8 cellular contexts compared by ENCODE assay signal in the genomic region with DNA sequence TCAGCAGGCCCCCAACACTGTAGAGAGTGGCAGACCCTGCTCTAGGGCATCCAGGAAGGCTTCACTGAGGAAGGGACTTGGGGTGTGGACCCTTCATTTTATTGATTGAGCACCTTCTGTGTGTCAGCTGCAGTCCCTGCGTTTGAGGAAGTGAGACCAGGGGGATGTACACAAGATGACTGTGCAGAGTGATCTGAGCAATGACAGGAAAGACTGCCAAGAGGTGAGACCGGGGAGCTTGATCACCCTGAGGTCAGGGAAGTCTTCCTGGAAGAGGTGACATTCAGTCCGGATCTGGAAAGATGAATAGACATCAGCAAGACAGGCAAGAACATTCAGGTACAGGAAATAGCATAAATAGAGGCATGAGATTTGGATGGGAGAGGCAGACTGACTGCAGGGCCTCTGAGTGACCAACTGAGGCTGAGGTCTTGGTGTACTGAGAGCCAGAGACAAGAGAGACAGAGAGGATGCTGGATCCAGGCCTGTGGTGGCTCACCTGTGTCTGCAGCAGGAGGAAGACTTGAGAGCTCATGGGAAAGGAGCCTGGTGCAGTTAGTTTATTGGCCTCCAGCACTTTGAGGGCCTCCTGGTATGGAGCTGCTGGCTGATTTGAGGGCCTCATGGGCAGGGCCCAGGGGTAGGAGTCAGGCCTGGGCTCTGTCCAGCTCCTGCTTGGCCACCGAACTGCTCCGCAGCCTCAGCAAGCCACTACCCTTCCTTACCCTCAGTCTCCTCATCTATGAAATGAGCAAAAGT. TPM values are rescaled to one million over a fixed set of nuclear protein-coding genes. Genes with fewer than 3 reads are reported as not detected.
DNase-seq lines count a peak whose midpoint lies in the region; ATAC-seq and TF ChIP-seq lines count a peak whose summit lies in the region.

No MANE protein-coding gene starts in this region.

- no peak overlapping the region for H3K27ac ChIP-seq in hepatocyte
- H3K27ac ChIP-seq in caudate nucleus (ENCODE audit: low read depth, low read length) = no peak overlapping the region

- H3K36me3 ChIP-seq in hepatocyte (replicated peaks; ENCODE audit: insufficient read depth, low read depth) = no peaks in the 10 kb centered on the region

- no peaks in the 10 kb centered on the region for H3K36me3 Mint-ChIP-seq in activated naive CD8-positive, alpha-beta T cell treated with anti-CD3 and anti-CD28 coated beads for 36 hours

- 88% methylated on average over 5 of the region's 5 CpGs for WGBS in hepatocyte (ENCODE audit: low lambda C conversion rate, missing lambda C conversion rate)

- no peak overlapping the region for H3K27ac Mint-ChIP-seq in activated naive CD8-positive, alpha-beta T cell treated with anti-CD3 and anti-CD28 coated beads for 36 hours

- DNase-seq in GF-D8 (lab: John Stamatoyannopoulos, UW) (peak; percentile 35), hepatocyte (ENCODE audit: low spot score) (no peak), cerebellar nuclear complex (lab: John Stamatoyannopoulos, UW) (no peak), caudate nucleus (lab: John Stamatoyannopoulos, UW) (no peak), SHP77 (lab: John Stamatoyannopoulos, UW) (no peak)
- peak; percentile 15 for DNase-seq in activated naive CD8-positive, alpha-beta T cell treated with anti-CD3 and anti-CD28 coated beads for 36 hours

- ATAC-seq in GM19463 (IDR thresholded peaks at IDR 0.05; ENCODE audit: unreplicated experiment) (peak; percentile 85), HG03432 (IDR thresholded peaks at IDR 0.05; ENCODE audit: unreplicated experiment) (peak; percentile 83)

- H3K27me3 ChIP-seq in hepatocyte = no peaks in the 10 kb centered on the region

- no peaks in the 10 kb centered on the region for H4K20me1 ChIP-seq in hepatocyte (ENCODE audit: insufficient read depth, poor library complexity, severe bottlenecking)

- TF ChIP-seq CTCF in hepatocyte (IDR thresholded peaks at IDR 0.05; ENCODE audit: poor library complexity) = no peak

- H3K9me2 ChIP-seq in hepatocyte (replicated peaks; ENCODE audit: insufficient read depth) = no peaks in the 10 kb centered on the region

- no peak overlapping the region for H2AFZ ChIP-seq in hepatocyte

- no peak overlapping the region for H3K4me2 ChIP-seq in hepatocyte

- H3K4me3 Mint-ChIP-seq in activated naive CD8-positive, alpha-beta T cell treated with anti-CD3 and anti-CD28 coated beads for 36 hours = no peak overlapping the region

- no peak overlapping the region for H3K4me3 ChIP-seq in hepatocyte

- peaks cover 14% of the 10 kb centered on the region for H3K27me3 Mint-ChIP-seq in activated naive CD8-positive, alpha-beta T cell treated with anti-CD3 and anti-CD28 coated beads for 36 hours

- no peaks in the 10 kb centered on the region for H3K9me3 ChIP-seq in hepatocyte (ENCODE audit: low read depth)

- H3K9me3 Mint-ChIP-seq in activated naive CD8-positive, alpha-beta T cell treated with anti-CD3 and anti-CD28 coated beads for 36 hours = no peaks in the 10 kb centered on the region

- H3K79me2 ChIP-seq in hepatocyte = peaks cover 9% of the 10 kb centered on the region

- H3K4me1 ChIP-seq in hepatocyte (ENCODE audit: insufficient read depth) = no peaks in the 10 kb centered on the region

- peaks cover 16% of the 10 kb centered on the region for H3K4me1 Mint-ChIP-seq in activated naive CD8-positive, alpha-beta T cell treated with anti-CD3 and anti-CD28 coated beads for 36 hours

RNA-seq across cellular contexts. Expression of a gene that starts 5.2 kb away (rescaled TPM):
- 1 to 10 TPM; 1.6 to 1.9 TPM for total RNA-seq in activated naive CD8-positive, alpha-beta T cell treated with anti-CD3 and anti-CD28 coated beads for 36 hours
- 52.6 and 60.5 TPM in 2 replicates for total RNA-seq in hepatocyte
- polyA plus RNA-seq in hepatocyte = 27.5 and 55.6 TPM in 2 replicates

RNA-seq across cellular contexts. Expression of a gene that starts 41.2 kb away (rescaled TPM):
- 10 to 100 TPM; 16.8 to 17.7 TPM for total RNA-seq in activated naive CD8-positive, alpha-beta T cell treated with anti-CD3 and anti-CD28 coated beads for 36 hours
- total RNA-seq in hepatocyte = 25.2 and 36.5 TPM in 2 replicates
- 15.3 and 21.1 TPM in 2 replicates for polyA plus RNA-seq in hepatocyte

RNA-seq across cellular contexts. Expression of a gene that starts 56.1 kb away (rescaled TPM):
- total RNA-seq in activated naive CD8-positive, alpha-beta T cell treated with anti-CD3 and anti-CD28 coated beads for 36 hours = not detected
- 2.4 and 3.2 TPM in 2 replicates for total RNA-seq in hepatocyte
- 0.84 and 2.9 TPM in 2 replicates for polyA plus RNA-seq in hepatocyte

Comparison
In these comparisons a context has a peak if more than half of its experiments do, and no peak if none do; other contexts are left out.
1. DNase-seq: peak in GF-D8 (single experiment) and activated naive CD8-positive, alpha-beta T cell treated with anti-CD3 and anti-CD28 coated beads for 36 hours (single experiment); none in hepatocyte (single experiment), cerebellar nuclear complex (0 of 2), caudate nucleus (0 of 61) and SHP77 (0 of 2).
2. RNA of a gene that starts 5.2 kb away (total RNA-seq): 52.6 to 60.5 TPM in hepatocyte; 1.6 to 1.9 TPM in activated naive CD8-positive, alpha-beta T cell treated with anti-CD3 and anti-CD28 coated beads for 36 hours; every median in the first group is over 10 times any median in the second.